Comparison of ENCODE assay signal across 38 cellular contexts in the genomic region with DNA sequence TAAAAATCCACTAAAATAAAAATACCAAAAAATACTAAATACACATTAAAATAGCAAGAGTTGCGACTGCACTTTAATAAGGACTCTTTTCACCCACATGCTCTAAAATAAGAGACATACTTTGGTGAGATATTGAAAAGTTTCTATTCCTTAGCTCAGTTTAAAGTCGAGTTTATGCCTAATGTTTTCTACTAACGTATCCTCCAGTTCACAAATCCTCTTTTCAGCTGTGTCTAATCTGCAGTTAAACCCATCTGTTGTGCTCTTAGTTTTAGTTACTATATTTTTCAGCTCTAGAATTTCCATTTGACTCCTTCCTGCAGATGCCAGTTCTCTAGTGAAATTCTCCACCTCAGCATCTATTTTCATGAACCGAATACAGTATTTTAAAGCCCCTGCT.
"Had no signal": no experiment of that assay in that cellular context is flagged by ENCODE, and none has a peak within 500 bp of the region (broad histone marks: within the 10 kb centered on the region; RNA-seq: fewer than 3 reads in every experiment).

No MANE protein-coding gene starts in this region.

- H3K36me3 ChIP-seq: Peyer's patch had no signal

- H3K4me3 Mint-ChIP-seq: activated CD4-positive, alpha-beta memory T cell treated with anti-CD3 and anti-CD28 coated beads, Interleukin-2, amount 10 ng/mL, durations not matched to agents 7 days and 5 days had no signal

- H3K4me3 ChIP-seq: MG63, Peyer's patch, SJSA1 had no signal

- H3K4me1 ChIP-seq: SJSA1 had no signal

- H3K9me3 ChIP-seq: Peyer's patch, SJSA1 had no signal

- ATAC-seq: activated CD8-positive, alpha-beta memory T cell treated with anti-CD3 and anti-CD28 coated beads, Interleukin-2, amount 10 ng/mL, durations not matched to agents 7 days and 5 days; PC-3 had no signal

- H3K27me3 Mint-ChIP-seq: activated CD4-positive, alpha-beta memory T cell treated with anti-CD3 and anti-CD28 coated beads, Interleukin-2, amount 10 ng/mL, durations not matched to agents 7 days and 5 days; activated CD8-positive, alpha-beta memory T cell treated with anti-CD3 and anti-CD28 coated beads, Interleukin-2, amount 10 ng/mL, durations not matched to agents 7 days and 5 days had no signal

- DNase-seq: activated CD4-positive, alpha-beta memory T cell treated with anti-CD3 and anti-CD28 coated beads, Interleukin-2, amount 10 ng/mL, durations not matched to agents 7 days and 5 days; activated CD4-positive, alpha-beta T cell treated with anti-CD3 and anti-CD28 coated beads for 1 hour; activated CD4-positive, alpha-beta T cell treated with anti-CD3 and anti-CD28 coated beads for 48 hours; activated CD4-positive, CD25-positive, alpha-beta regulatory T cell; activated CD8-positive, alpha-beta memory T cell treated with anti-CD3 and anti-CD28 coated beads for 24 hours; activated CD8-positive, alpha-beta memory T cell treated with anti-CD3 and anti-CD28 coated beads, Interleukin-2, amount 10 ng/mL, durations not matched to agents 7 days and 5 days; activated CD8-positive, alpha-beta memory T cell treated with anti-CD3 and anti-CD28 coated beads, Interleukin-2, amount 50 U/mL, for 48 hours; activated effector memory CD4-positive, alpha-beta T cell treated with anti-CD3 and anti-CD28 coated beads, Interleukin-2, amount 50 U/mL, for 16 hours; activated naive CD4-positive, alpha-beta T cell; activated naive CD4-positive, alpha-beta T cell treated with anti-CD3 and anti-CD28 coated beads, Interleukin-2, amount 50 U/mL, for 16 hours; activated T-cell treated with anti-CD3 and anti-CD28 coated beads, Interleukin-2, amount 50 U/mL, for 48 hours; amniotic stem cell; aorta; brain microvascular endothelial cell; central memory CD4-positive, alpha-beta T cell; Kasumi-1; MG63; MV-4-11; NCI-H1092; NCI-H1436 treated with DMSO at 0.1 percent for 48 hours; NCI-H187; NCI-H2029 treated with DMSO at 0.1 percent for 48 hours; NCI-H2107; NCI-H2171; NCI-H510A; NCI-H526; NCI-H748 treated with DMSO at 0.1 percent for 48 hours; NK-92 treated with Interleukin-12 subunit alpha and Interleukin-12 subunit beta, amount 100 ng/mL, for 24 hours; PC-3; Peyer's patch; RPMI8226; SHP77 treated with DMSO at 0.1 percent for 48 hours; SW 1271; T-helper 1 cell; T1000; WERI-Rb-1 had no signal

- H3K27ac Mint-ChIP-seq: activated CD4-positive, alpha-beta memory T cell treated with anti-CD3 and anti-CD28 coated beads, Interleukin-2, amount 10 ng/mL, durations not matched to agents 7 days and 5 days had no signal

- H3K27me3 ChIP-seq: brain microvascular endothelial cell, MG63, Peyer's patch, SJSA1 had no signal

- H3K27ac ChIP-seq: brain microvascular endothelial cell, Peyer's patch, SJSA1, WERI-Rb-1 had no signal

- FAIRE-seq: colon had no signal
